In genomic region chr6:50845499-50846108, GRCh38 we compare ENCODE assay signal across 32 cellular contexts. TPM values are rescaled to one million over a fixed set of nuclear protein-coding genes. Genes with fewer than 3 reads are reported as not detected.
DNase-seq lines count a peak whose midpoint lies in the region; ATAC-seq and TF ChIP-seq lines count a peak whose summit lies in the region.
"Had no signal": no experiment of that assay in that cellular context is flagged by ENCODE, and none has a peak within 500 bp of the region (broad histone marks: within the 10 kb centered on the region; RNA-seq: fewer than 3 reads in every experiment).

No MANE protein-coding gene starts in this region.

- ATAC-seq in natural killer cell, result no peak
- ATAC-seq: naive thymus-derived CD4-positive, alpha-beta T cell; T-helper 17 cell had no signal

- H3K4me1 ChIP-seq in HUES48 (ENCODE audit: control insufficient read depth, insufficient read depth, low read length) (peaks cover 65% of the 10 kb centered on the region), neuronal stem cell (ENCODE audit: control insufficient read depth in 2 of 2, insufficient read depth in 1 of 2, low read depth in 1 of 2, low read length in 2 of 2) (peaks cover 0 to 7% of the 10 kb centered on the region in 2 donors)
- H3K4me1 ChIP-seq: uterus had no signal

- H3K27ac Mint-ChIP-seq in natural killer cell, result no peak overlapping the region
- H3K27ac Mint-ChIP-seq: naive thymus-derived CD4-positive, alpha-beta T cell; T-helper 17 cell had no signal

- H2AFZ ChIP-seq in neuronal stem cell (ENCODE audit: low read length), result peak overlapping the region; percentile 45

- H3K9me3 ChIP-seq in HUES48 (ENCODE audit: control insufficient read depth, insufficient read depth, low read length) (no peaks in the 10 kb centered on the region), iPS-18c (ENCODE audit: control insufficient read depth, insufficient read depth, low read length) (peaks cover 3% of the 10 kb centered on the region), neuronal stem cell (replicated peaks in 1 of 2; ENCODE audit: control insufficient read depth in 2 of 2, insufficient read depth in 1 of 2, low read depth in 1 of 2, low read length in 2 of 2) (no peaks in the 10 kb centered on the region)
- H3K9me3 ChIP-seq: left ventricle myocardium inferior, uterus had no signal

- no peak overlapping the region for H4K8ac ChIP-seq in neuronal stem cell (ENCODE audit: low read depth, low read length)

- no peak overlapping the region for H2BK12ac ChIP-seq in neuronal stem cell (ENCODE audit: low read length)

- H3K79me1 ChIP-seq in neuronal stem cell (ENCODE audit: low read depth, low read length), result no peaks in the 10 kb centered on the region

- no peak overlapping the region for H3K9ac ChIP-seq in HUES48 (ENCODE audit: low read depth, low read length)
- H3K9ac ChIP-seq in neuronal stem cell (ENCODE audit: low read depth, low read length, poor library complexity), result peak overlapping the region; percentile 36
- H3K9ac ChIP-seq: KMS-11 had no signal

- no peak overlapping the region for H2BK120ac ChIP-seq in neuronal stem cell (ENCODE audit: low read depth, low read length)

- no peak overlapping the region for H2BK5ac ChIP-seq in neuronal stem cell (ENCODE audit: low read length)

- intact Hi-C loops in natural killer cell (cut with micrococcal nuclease), result no loop called here

- no peak overlapping the region for H3K4me2 ChIP-seq in neuronal stem cell (ENCODE audit: insufficient read depth, low read length, poor library complexity, severe bottlenecking)
- H3K4me2 ChIP-seq: KMS-11 had no signal

- peak; percentile 74 for DNase-seq in ecto neural progenitor cell (ENCODE audit: low spot score)
- no peak for DNase-seq in neuronal stem cell (ENCODE audit: low spot score)
- DNase-seq in natural killer cell, result no peak
- no peak for DNase-seq in activated gamma-delta T cell treated with Interleukin-2 at 50 U/mL for 16 hours
- DNase-seq in SIG-M5 treated with dmso at 0.1 percent for 504 hours (lab: John Stamatoyannopoulos, UW; ENCODE audit: unreplicated experiment), result no peak
- no peak for DNase-seq in NCI-H1048 (lab: John Stamatoyannopoulos, UW)
- DNase-seq: activated CD8-positive, alpha-beta memory T cell treated with anti-CD3 and anti-CD28 coated beads for 24 hours; activated effector memory CD4-positive, alpha-beta T cell treated with Interleukin-2 at 50 U/mL for 16 hours; C1 segment of cervical spinal cord; COR-L47; DMS53; GDM1; HCEC 1CT; left ventricle myocardium inferior; naive thymus-derived CD4-positive, alpha-beta T cell; NCI-H146; NCI-H2107; NCI-H748 treated with DMSO at 0.1 percent for 48 hours; ovary; spleen; stimulated activated CD4-positive, alpha-beta T cell treated with anti-CD3 and anti-CD28 coated beads, Interleukin-2, amount 100 ng/mL, for 48 hours; substantia nigra; T-helper 17 cell; uterus had no signal

- H3K27ac ChIP-seq in HUES48 (ENCODE audit: low read depth, low read length) (no peak overlapping the region), neuronal stem cell (replicated peaks; ENCODE audit: low read length) (no peak overlapping the region)
- H3K27ac ChIP-seq: KMS-11, left ventricle myocardium inferior, ovary, spleen, uterus had no signal

- H3K4me3 ChIP-seq in HUES48 (ENCODE audit: low read depth, low read length) (peak overlapping the region; percentile 66), iPS-18c (ENCODE audit: insufficient read depth, low read depth, low read length) (peak overlapping the region; percentile 51), neuronal stem cell (ENCODE audit: low read length in 2 of 2) (no peak overlapping the region)
- H3K4me3 ChIP-seq: left ventricle myocardium inferior, ovary, spleen, uterus had no signal

- peaks cover 2 to 3% of the 10 kb centered on the region in 2 donors for H3K9me3 Mint-ChIP-seq in natural killer cell

- H3K4ac ChIP-seq in neuronal stem cell (ENCODE audit: low read length), result no peak overlapping the region

- H3K18ac ChIP-seq in neuronal stem cell (ENCODE audit: low read length), result peak overlapping the region; percentile 87

- no peak for TF ChIP-seq CTCF in natural killer cell (IDR thresholded peaks at IDR 0.05)

- peaks cover 14% of the 10 kb centered on the region for H3K36me3 Mint-ChIP-seq in natural killer cell

- peaks cover 62 to 69% of the 10 kb centered on the region in 2 donors for H3K27me3 Mint-ChIP-seq in natural killer cell (ENCODE audit: low read depth in 2 of 2)

- H3K23ac ChIP-seq in neuronal stem cell (ENCODE audit: low read depth, low read length, poor library complexity), result no peak overlapping the region

- H3K36me3 ChIP-seq in HUES48 (ENCODE audit: control insufficient read depth, insufficient read depth, low read length), result no peaks in the 10 kb centered on the region
- no peaks in the 10 kb centered on the region for H3K36me3 ChIP-seq in neuronal stem cell (replicated peaks in 1 of 2; ENCODE audit: control insufficient read depth in 2 of 2, insufficient read depth in 2 of 2, low read length in 2 of 2)
- H3K36me3 ChIP-seq: left ventricle myocardium inferior, ovary, spleen, uterus had no signal

- H4K91ac ChIP-seq in neuronal stem cell (ENCODE audit: low read depth, low read length, poor library complexity), result no peak overlapping the region

- WGBS in neuronal stem cell (ENCODE audit: extremely low coverage in 2 of 2, insufficient read length in 2 of 2, insufficient replicate concordance in 1 of 2), 2 donors, result no CpG with 5 or more reads among the region's 44 CpGs

- peaks cover 100% of the 10 kb centered on the region for H3K27me3 ChIP-seq in HUES48 (ENCODE audit: control insufficient read depth, insufficient read depth, low read length)
- H3K27me3 ChIP-seq in neuronal stem cell (ENCODE audit: control insufficient read depth in 3 of 3, insufficient read depth in 3 of 3, low read depth in 1 of 3, low read length in 3 of 3), result peaks cover 37 to 100% (median 89%) of the 10 kb centered on the region in 3 experiments
- H3K27me3 ChIP-seq: ovary had no signal

- H3K4me3 Mint-ChIP-seq in natural killer cell, result no peak overlapping the region
- H3K4me3 Mint-ChIP-seq: central memory CD8-positive, alpha-beta T cell; naive thymus-derived CD4-positive, alpha-beta T cell; T-helper 17 cell had no signal

- no peak overlapping the region for H2BK15ac ChIP-seq in neuronal stem cell (ENCODE audit: low read length)

- H2AK5ac ChIP-seq in neuronal stem cell (ENCODE audit: low read depth, low read length), result no peak overlapping the region

- no peaks in the 10 kb centered on the region for H3K4me1 Mint-ChIP-seq in natural killer cell
- H3K4me1 Mint-ChIP-seq: central memory CD8-positive, alpha-beta T cell; T-helper 17 cell had no signal

- no peak overlapping the region for H3K14ac ChIP-seq in neuronal stem cell (ENCODE audit: low read length)

RNA-seq across cellular contexts. Expression of gene TFAP2B, which starts 26.9 kb away (rescaled TPM):
- polyA plus RNA-seq in neuronal stem cell (2013, experiment 1 of 2), result not detected
- polyA plus RNA-seq in neuronal stem cell (2013, experiment 2 of 2), result not detected
- total RNA-seq in natural killer cell, result not detected
- total RNA-seq: dermis microvascular lymphatic vessel endothelial cell; glomerular endothelial cell; HT-29; left ventricle myocardium inferior; naive thymus-derived CD4-positive, alpha-beta T cell; ovary; RPMI7951; spleen; T-helper 17 cell had no signal
- polyA plus RNA-seq: naive thymus-derived CD4-positive, alpha-beta T cell; ovary; spleen had no signal

Comparison
In these comparisons a context has a peak if more than half of its experiments do, and no peak if none do; other contexts are left out.
1. H3K4me3 ChIP-seq: peak in HUES48 (single experiment) and iPS-18c (single experiment); none in neuronal stem cell (0 of 2).